ENCODE assay signal across 8 cellular contexts in genomic region chr16:353404-354285, GRCh38. TPM values are rescaled to one million over a fixed set of nuclear protein-coding genes. Genes with fewer than 3 reads are reported as not detected.
DNase-seq lines count a peak whose midpoint lies in the region; ATAC-seq, FAIRE-seq and TF ChIP-seq lines count a peak whose summit lies in the region.

No MANE protein-coding gene starts in this region.

- H3K27me3 ChIP-seq in brain microvascular endothelial cell (replicated peaks), result no peaks in the 10 kb centered on the region
- no peaks in the 10 kb centered on the region for H3K27me3 ChIP-seq in mononuclear cell (ENCODE audit: insufficient read depth, low read length)

- no peak for FAIRE-seq in A549 (lab: Jason Lieb, UNC)

- CTCF ChIA-PET in A549 (lab: Yijun Ruan, JAX), result interaction anchor here (0.6 to 12.6 kb wide), 9 partner anchors 11 to 288 kb away, joined by 3 to 76 read pairs (median 5); no protein-coding TSS in a partner anchor

- TF ChIP-seq RAD21 in A549 (conservative IDR thresholded peaks at IDR 0.05 in 1 of 2, IDR thresholded peaks at IDR 0.05 in 1 of 2), result no peak

- TF ChIP-seq CTCF in A549 (IDR thresholded peaks at IDR 0.05) (no peak), brain microvascular endothelial cell (IDR thresholded peaks at IDR 0.05; ENCODE audit: low read depth, low read length, missing control alignments) (no peak)

- no peaks in the 10 kb centered on the region for H3K9me3 ChIP-seq in A549
- no peaks in the 10 kb centered on the region for H3K9me3 ChIP-seq in mononuclear cell (ENCODE audit: low read depth, low read length)

- WGBS in A549 (ENCODE audit: missing lambda C conversion rate), result 90% methylated on average over 18 of the region's 25 CpGs

- ATAC-seq in A549 (peak; percentile 32 to 35), HG03045 (IDR thresholded peaks at IDR 0.05; ENCODE audit: unreplicated experiment) (peak; percentile 8)

- H3K4me1 ChIP-seq in A549 (peaks cover 13% of the 10 kb centered on the region; the same call in 2 of the 3 replicates), mononuclear cell (ENCODE audit: insufficient read depth, low read length) (peaks cover 57% of the 10 kb centered on the region)

- H3K4me2 ChIP-seq in A549, result peak overlapping the region; percentile 64

- in situ Hi-C loops in brain microvascular endothelial cell (cut with HindIII; ENCODE audit: low pct_ligation_motif_present, low sequenced_read_pairs), result no loop called here

- POLR2A ChIA-PET in A549 (lab: Yijun Ruan, JAX), result interaction anchor here (0.6 to 2.1 kb wide), 7 partner anchors 17 to 251 kb away, joined by 3 to 11 read pairs (median 3); partner anchors contain the start of genes FAM234A and MRPL28

- TF ChIP-seq EP300 in A549 (IDR thresholded peaks at IDR 0.05), result no peak

- DNase-seq in A549 (ENCODE audit: low read depth in 1 of 2, low spot score in 1 of 2) (no peak), brain microvascular endothelial cell (no peak), NCI-H526 (lab: John Stamatoyannopoulos, UW) (no peak), NCI-H510A (lab: John Stamatoyannopoulos, UW) (no peak), NCI-H187 treated with DMSO at 0.1 percent for 48 hours (lab: John Stamatoyannopoulos, UW) (no peak)
- no peak for DNase-seq in stimulated activated naive CD4-positive, alpha-beta T cell (lab: John Stamatoyannopoulos, UW)

- H3K4me3 ChIP-seq in A549 (peak overlapping the region; percentile 34), brain microvascular endothelial cell (ENCODE audit: low read depth, low read length) (peak overlapping the region; percentile 42), mononuclear cell (ENCODE audit: low read length) (peak overlapping the region; percentile 21)

- no peak; the same call in 1 of the 2 replicates for TF ChIP-seq POLR2A in A549 (IDR thresholded peaks at IDR 0.05; ENCODE audit: low read length)

- H3K27ac ChIP-seq in A549 (peak overlapping the region; percentile 49 to 84), brain microvascular endothelial cell (no peak overlapping the region)

- H3K36me3 ChIP-seq in brain microvascular endothelial cell (replicated peaks), result no peaks in the 10 kb centered on the region

TF ChIP-seq in A549, 52 proteins besides CTCF, POLR2A, EP300 and RAD21:
- no peak for TF ChIP-seq FOSB (CRISPR knock-in tag; IDR thresholded peaks at IDR 0.05)
- TF ChIP-seq ZSCAN20 (CRISPR knock-in tag; IDR thresholded peaks at IDR 0.05), result no peak
- TF ChIP-seq HOXB5 (CRISPR knock-in tag; IDR thresholded peaks at IDR 0.05), result no peak
- no peak for TF ChIP-seq ELK1 (IDR thresholded peaks at IDR 0.05; ENCODE audit: low read depth, low read length)
- TF ChIP-seq PHF8 (IDR thresholded peaks at IDR 0.05; ENCODE audit: borderline replicate concordance, low read depth), result no peak
- TF ChIP-seq MYC (IDR thresholded peaks at IDR 0.05; ENCODE audit: borderline replicate concordance, low read length), result no peak
- no peak for TF ChIP-seq HES2 (IDR thresholded peaks at IDR 0.05)
- TF ChIP-seq KDM5A (IDR thresholded peaks at IDR 0.05), result no peak
- no peak for TF ChIP-seq BCL3 (IDR thresholded peaks at IDR 0.05)
- no peak for TF ChIP-seq EHMT2 (IDR thresholded peaks at IDR 0.05; ENCODE audit: low read depth)
- no peak for TF ChIP-seq SMC3 (IDR thresholded peaks at IDR 0.05)
- no peak for TF ChIP-seq NFE2L2 (conservative IDR thresholded peaks at IDR 0.05; ENCODE audit: low read length)
- no peak for TF ChIP-seq ESRRA (IDR thresholded peaks at IDR 0.05; ENCODE audit: borderline replicate concordance, low read length)
- TF ChIP-seq JUNB (IDR thresholded peaks at IDR 0.05), result no peak
- TF ChIP-seq JUN (IDR thresholded peaks at IDR 0.05), result no peak

RNA-seq across cellular contexts. Expression of gene AXIN1, which starts 1.1 kb away (rescaled TPM):
- polyA plus RNA-seq in A549 (2011; rRNA removed), result 8.7 and 8.9 TPM in 2 replicates
- 25.3 and 30.9 TPM in 2 replicates for polyA plus RNA-seq in A549 (2012; cell fraction: cytosol; rRNA removed)
- 26.5 and 35.0 TPM in 2 replicates for polyA plus RNA-seq in A549 (2012; cell fraction: nucleus; rRNA removed)
- polyA plus RNA-seq in A549 (2017; fragmentation: RNase III; extraction: RNeasy Plus Mini Kit Qiagen cat#74134 plus additional on column Dnase treatment), result 18.1 to 19.3 TPM (median 18.6 TPM) in 3 replicates
- polyA minus RNA-seq in A549 (2011; rRNA and poly(A)+ RNA removed), result 5.9 and 9.3 TPM in 2 replicates
- total RNA-seq in mononuclear cell, result 35.8 TPM

RNA-seq across cellular contexts. Expression of gene MRPL28, which starts 16.7 kb away (rescaled TPM):
- polyA plus RNA-seq in A549 (2011; rRNA removed) (115 and 130 TPM in 2 replicates), A549 (2017; fragmentation: RNase III; extraction: RNeasy Plus Mini Kit Qiagen cat#74134 plus additional on column Dnase treatment) (139 to 144 TPM (median 139 TPM) in 3 replicates)
- 235 and 249 TPM in 2 replicates for polyA plus RNA-seq in A549 (2012; cell fraction: cytosol; rRNA removed)
- 164 and 216 TPM in 2 replicates for polyA plus RNA-seq in A549 (2012; cell fraction: nucleus; rRNA removed)
- 56.3 and 61.4 TPM in 2 replicates for polyA minus RNA-seq in A549 (2011; rRNA and poly(A)+ RNA removed)
- total RNA-seq in mononuclear cell, result 19.9 TPM

RNA-seq across cellular contexts. Expression of gene PGAP6, which starts 28.1 kb away (rescaled TPM):
- polyA plus RNA-seq in A549 (2011; rRNA removed) (25.9 and 36.0 TPM in 2 replicates), A549 (2017; fragmentation: RNase III; extraction: RNeasy Plus Mini Kit Qiagen cat#74134 plus additional on column Dnase treatment) (32.3 to 38.1 TPM (median 36.2 TPM) in 3 replicates)
- 62.1 and 83.7 TPM in 2 replicates for polyA plus RNA-seq in A549 (2012; cell fraction: cytosol; rRNA removed)
- polyA plus RNA-seq in A549 (2012; cell fraction: nucleus; rRNA removed), result 177 and 238 TPM in 2 replicates
- polyA minus RNA-seq in A549 (2011; rRNA and poly(A)+ RNA removed), result 50.0 and 58.6 TPM in 2 replicates
- total RNA-seq in mononuclear cell, result 24.8 TPM

RNA-seq across cellular contexts. Expression of gene NME4, which starts 43.4 kb away (rescaled TPM):
- polyA plus RNA-seq in A549 (2011; rRNA removed), result 229 and 239 TPM in 2 replicates
- polyA plus RNA-seq in A549 (2012; cell fraction: cytosol; rRNA removed), result 926 and 1,068 TPM in 2 replicates
- polyA plus RNA-seq in A549 (2012; cell fraction: nucleus; rRNA removed), result 529 and 596 TPM in 2 replicates
- polyA plus RNA-seq in A549 (2017; fragmentation: RNase III; extraction: RNeasy Plus Mini Kit Qiagen cat#74134 plus additional on column Dnase treatment), result 301 to 349 TPM (median 339 TPM) in 3 replicates
- polyA minus RNA-seq in A549 (2011; rRNA and poly(A)+ RNA removed), result 134 and 168 TPM in 2 replicates
- total RNA-seq in mononuclear cell, result 15.0 TPM

RNA-seq across cellular contexts. Expression of gene DECR2, which starts 48.0 kb away (rescaled TPM):
- 15.5 and 17.9 TPM in 2 replicates for polyA plus RNA-seq in A549 (2011; rRNA removed)
- 40.9 and 56.0 TPM in 2 replicates for polyA plus RNA-seq in A549 (2012; cell fraction: cytosol; rRNA removed)
- polyA plus RNA-seq in A549 (2012; cell fraction: nucleus; rRNA removed), result 154 and 183 TPM in 2 replicates
- 31.0 to 38.0 TPM (median 34.2 TPM) in 3 replicates for polyA plus RNA-seq in A549 (2017; fragmentation: RNase III; extraction: RNeasy Plus Mini Kit Qiagen cat#74134 plus additional on column Dnase treatment)
- polyA minus RNA-seq in A549 (2011; rRNA and poly(A)+ RNA removed), result 12.0 and 14.1 TPM in 2 replicates
- 2.9 TPM for total RNA-seq in mononuclear cell
